Comparison of ENCODE assay signal across 1 cellular context in genomic region chr17:54007855-54008254, GRCh38.
TF ChIP-seq lines count a peak whose summit lies in the region.

No MANE protein-coding gene starts in this region.

TF ChIP-seq in SK-N-SH, 30 proteins besides CTCF, POLR2A, EP300 and RAD21 (continued from another document):
- TF ChIP-seq IRF3 (IDR thresholded peaks at IDR 0.05; ENCODE audit: low read depth, low read length) (no peak), REST (IDR thresholded peaks at IDR 0.05; ENCODE audit: low read depth, low read length) (no peak), POLR2AphosphoS5 (IDR thresholded peaks at IDR 0.05; ENCODE audit: low read depth, low read length) (no peak), SIN3A (IDR thresholded peaks at IDR 0.05; ENCODE audit: borderline replicate concordance, low read depth, low read length) (no peak), ELF1 (IDR thresholded peaks at IDR 0.05) (no peak), YY1 (IDR thresholded peaks at IDR 0.05; ENCODE audit: low read depth) (no peak)
